In genomic region chr10:91163709-91164474, GRCh38 we compare ENCODE assay signal across 8 cellular contexts. TPM values are rescaled to one million over a fixed set of nuclear protein-coding genes. Genes with fewer than 3 reads are reported as not detected.
DNase-seq lines count a peak whose midpoint lies in the region; ATAC-seq and TF ChIP-seq lines count a peak whose summit lies in the region.

No MANE protein-coding gene starts in this region.

- H3K36me3 ChIP-seq in Panc1 (ENCODE audit: control insufficient read depth, insufficient read depth, low read length) (peaks cover 4% of the 10 kb centered on the region; the same call in 1 of the 2 replicates), stomach (no peaks in the 10 kb centered on the region)

- H3K36me3 Mint-ChIP-seq in neural crest cell (ENCODE audit: low read depth), result peaks cover 3% of the 10 kb centered on the region

- H3K4me1 Mint-ChIP-seq in neural crest cell, result peaks cover 8% of the 10 kb centered on the region

- POLR2A ChIA-PET in Panc1 (lab: Charles Lee), result no interaction called here

- H3K4me1 ChIP-seq in Panc1 (ENCODE audit: control insufficient read depth, insufficient read depth, low read length) (0 out of 2 replicates have a peak, but pooled peaks cover 4% of the 10 kb centered on the region), stomach (peaks cover 7 to 39% (median 28%) of the 10 kb centered on the region in 4 donors)

- in situ Hi-C loops in Panc1 (cut with HindIII; ENCODE audit: low pct_unique_long_range_greater_than_20kb, low sequenced_read_pairs), result no loop called here

- H3K27ac ChIP-seq in Panc1 (ENCODE audit: low read length) (no peak overlapping the region), stomach (peak overlapping the region; percentile 95 to 99 (median 97))

- peaks cover 65% of the 10 kb centered on the region for H3K27me3 ChIP-seq in Panc1 (ENCODE audit: control insufficient read depth, insufficient read depth, low read length)
- H3K27me3 ChIP-seq in stomach, result no peaks in the 10 kb centered on the region

- DNase-seq in Panc1 (ENCODE audit: low read depth, low spot score), result no peak
- DNase-seq in activated gamma-delta T cell (lab: John Stamatoyannopoulos, UW), result peak; percentile 52
- DNase-seq in fibroblast of villous mesenchyme (ENCODE audit: low read depth), result peak; percentile 90
- DNase-seq in neural crest cell (ENCODE audit: low read depth, low spot score), result no peak
- DNase-seq in stomach, result peak; percentile 75
- no peak for DNase-seq in NCI-H2107 treated with DMSO at 0.1 percent for 48 hours (lab: John Stamatoyannopoulos, UW; ENCODE audit: unreplicated experiment)

- intact Hi-C loops in Panc1 (cut with micrococcal nuclease; ENCODE audit: unreplicated experiment) (no loop called here), stomach (cut with DNase I; ENCODE audit: low total_unique reads) (loop anchor here (10.0 kb wide), 1 partner anchor 61 kb away; the partner anchor contains the start of gene PCGF5)

- TF ChIP-seq CTCF in Panc1 (IDR thresholded peaks at IDR 0.05) (no peak), fibroblast of villous mesenchyme (IDR thresholded peaks at IDR 0.05; ENCODE audit: insufficient read depth, low read depth, low read length) (no peak), neural crest cell (conservative IDR thresholded peaks at IDR 0.05) (peak; percentile 16), stomach (IDR thresholded peaks at IDR 0.05) (peak in 1 of 7 experiments; percentile 10)

- CTCF ChIA-PET in Panc1 (lab: Charles Lee), result no interaction called here

- H3K9me3 ChIP-seq in Panc1 (ENCODE audit: control insufficient read depth, insufficient read depth, low read depth, low read length) (no peaks in the 10 kb centered on the region), stomach (no peaks in the 10 kb centered on the region)

- TF ChIP-seq EP300 in stomach (IDR thresholded peaks at IDR 0.05), result no peak

- no TSS peak for BruUV-seq in Panc1 (replicated peaks; lab: Mats Ljungman, UMichigan)

- TF ChIP-seq POLR2A in stomach (IDR thresholded peaks at IDR 0.05), result no peak

- peaks cover 79% of the 10 kb centered on the region for H3K27me3 Mint-ChIP-seq in neural crest cell (ENCODE audit: low read depth)

- H3K27ac Mint-ChIP-seq in neural crest cell (ENCODE audit: unreplicated experiment), result no peak overlapping the region

- peak overlapping the region; percentile 81 for H3K4me3 Mint-ChIP-seq in neural crest cell

- no peaks in the 10 kb centered on the region for H3K9me3 Mint-ChIP-seq in neural crest cell

- ATAC-seq in GM18502 (IDR thresholded peaks at IDR 0.05; ENCODE audit: poor library complexity, unreplicated experiment) (peak; percentile 34), HG02943 (IDR thresholded peaks at IDR 0.05; ENCODE audit: low read depth, unreplicated experiment) (peak; percentile 17), Panc1 (peak; percentile 34)

- WGBS in stomach, 5 donors, result 2 to 30% (median 5%) methylated on average over 8 to 60 of the region's 60 CpGs

- H3K4me3 ChIP-seq in Panc1 (ENCODE audit: low read depth in 2 of 2, low read length in 2 of 2), result peak overlapping the region; percentile 53 to 60
- peak overlapping the region; percentile 75 for H3K4me3 ChIP-seq in fibroblast of villous mesenchyme (ENCODE audit: low read depth, low read length)
- H3K4me3 ChIP-seq in stomach, result peak overlapping the region; percentile 57 to 92 (median 84)

RNA-seq across cellular contexts. Expression of gene PCGF5, which starts 56.6 kb away (rescaled TPM):
- 23.3 TPM for total RNA-seq in Panc1 (2021; ENCODE audit: unreplicated experiment)
- polyA plus RNA-seq in Panc1 (2012; ENCODE audit: insufficient read length), result 14.6 TPM
- total RNA-seq in fibroblast of villous mesenchyme, result 26.4 and 29.4 TPM in 2 replicates
- 10.2 and 11.2 TPM in 2 replicates for total RNA-seq in neural crest cell
- total RNA-seq in stomach, result 10 to 100 TPM; 10.7 to 78.2 (median 57.6) TPM
- polyA plus RNA-seq in stomach, result 10 to 100 TPM; 19.8 to 35.4 (median 32.1) TPM

Comparison
In these comparisons a context has a peak if more than half of its experiments do, and no peak if none do; other contexts are left out.
1. DNase-seq: peak in activated gamma-delta T cell (single experiment), fibroblast of villous mesenchyme (single experiment) and stomach (single experiment); none in Panc1 (single experiment), neural crest cell (single experiment) and NCI-H2107 treated with DMSO at 0.1 percent for 48 hours (single experiment).
2. Peak in every context shown above with its lines, with median percentiles within 50 percentile points of each other: ATAC-seq and H3K4me3 ChIP-seq.